Comparison of ENCODE assay signal across 19 cellular contexts in genomic region chr7:81210092-81211064, GRCh38.
DNase-seq lines count a peak whose midpoint lies in the region; ATAC-seq, FAIRE-seq and TF ChIP-seq lines count a peak whose summit lies in the region.
"Had no signal": no experiment of that assay in that cellular context is flagged by ENCODE, and none has a peak within 500 bp of the region (broad histone marks: within the 10 kb centered on the region; RNA-seq: fewer than 3 reads in every experiment).

No MANE protein-coding gene starts in this region.

- peak overlapping the region; percentile 19 to 51; a peak in 2 of 6 replicates for H3K27ac ChIP-seq in A549
- H3K27ac ChIP-seq in IMR-90 (ENCODE audit: insufficient read depth, low read length) = no peak overlapping the region
- no peak overlapping the region for H3K27ac ChIP-seq in spleen
- H3K27ac ChIP-seq: foreskin keratinocyte, left lung, right lobe of liver had no signal

- dilution Hi-C loops in IMR-90 (cut with HindIII; ENCODE audit: low sequenced_read_pairs, unreplicated experiment) = no loop called here

- no peak overlapping the region for H2AK9ac ChIP-seq in IMR-90 (replicated peaks; ENCODE audit: low read depth, low read length, poor library complexity)

- H4K91ac ChIP-seq in IMR-90 (ENCODE audit: insufficient read depth, low read depth, low read length) = no peak overlapping the region

- H3K4me2 ChIP-seq in A549 (peak overlapping the region; percentile 53), IMR-90 (ENCODE audit: low read depth, low read length) (no peak overlapping the region)

- TF ChIP-seq RAD21 in A549 (conservative IDR thresholded peaks at IDR 0.05 in 1 of 2, IDR thresholded peaks at IDR 0.05 in 1 of 2) (no peak), IMR-90 (IDR thresholded peaks at IDR 0.05; ENCODE audit: low read length) (no peak)

- intact Hi-C loops in IMR-90 (cut with micrococcal nuclease) (no loop called here), spleen (cut with DNase I; ENCODE audit: low total_unique reads) (no loop called here)

- H3K27me3 ChIP-seq in IMR-90 (ENCODE audit: control insufficient read depth, insufficient read depth, low read length) (no peaks in the 10 kb centered on the region), spleen (replicated peaks in 1 of 7) (no peaks in the 10 kb centered on the region)
- H3K27me3 ChIP-seq: foreskin keratinocyte, left lung had no signal

- H4K5ac ChIP-seq in IMR-90 (ENCODE audit: low read depth, low read length) = no peak overlapping the region

- CTCF ChIA-PET in A549 (lab: Yijun Ruan, JAX) = no interaction called here
- CTCF ChIA-PET in IMR-90 (lab: Yijun Ruan, JAX) = no interaction called here

- no peak overlapping the region for H2AFZ ChIP-seq in IMR-90 (replicated peaks; ENCODE audit: low read length, poor library complexity)

- no peak overlapping the region for H2BK20ac ChIP-seq in IMR-90 (ENCODE audit: low read depth, low read length)

- no peak overlapping the region for H2AK5ac ChIP-seq in IMR-90 (ENCODE audit: low read depth, low read length)

- no peaks in the 10 kb centered on the region for H4K20me1 ChIP-seq in IMR-90 (ENCODE audit: insufficient read depth, low read length)

- POLR2A ChIA-PET in A549 (lab: Yijun Ruan, JAX) (no interaction called here), IMR-90 (lab: Charles Lee; ENCODE audit: unreplicated experiment) (no interaction called here)

- H3K9ac ChIP-seq in IMR-90 (ENCODE audit: low read depth, low read length) = no peak overlapping the region

- peak in 1 of 2 experiments; percentile 45; a peak in 2 of 6 replicates for ATAC-seq in A549
- ATAC-seq in IMR-90 (ENCODE audit: low read depth) = peak; percentile 72
- ATAC-seq: foreskin keratinocyte, left lung, right lobe of liver had no signal

- 0 out of 2 replicates have a peak, but pooled peaks cover 3% of the 10 kb centered on the region for H3K9me1 ChIP-seq in IMR-90 (ENCODE audit: insufficient read depth, low read length)

- no peak for TF ChIP-seq EP300 in A549 (IDR thresholded peaks at IDR 0.05)

- no peak overlapping the region for H2BK15ac ChIP-seq in IMR-90 (ENCODE audit: low read depth, low read length)

- WGBS in A549 (ENCODE audit: missing lambda C conversion rate) = 25% methylated on average over 2 of the region's 2 CpGs
- WGBS in IMR-90 (ENCODE audit: extremely low coverage in 2 of 2, insufficient read length in 1 of 2), 2 experiments = no CpG with 5 or more reads among the region's 2 CpGs
- 73 to 84% (median 79%) methylated on average over 2 of the region's 2 CpGs for WGBS in spleen, 5 donors

- H4K8ac ChIP-seq in IMR-90 (ENCODE audit: low read depth in 2 of 2, low read length in 2 of 2) = no peak overlapping the region

- no peak overlapping the region for H3K18ac ChIP-seq in IMR-90 (ENCODE audit: low read depth, low read length)

- no peak overlapping the region for H3K14ac ChIP-seq in IMR-90 (replicated peaks; ENCODE audit: low read depth, low read length)

- H3K4me3 ChIP-seq in A549 (no peak overlapping the region), IMR-90 (ENCODE audit: insufficient read depth, low read depth, low read length) (no peak overlapping the region), fibroblast of villous mesenchyme (ENCODE audit: low read depth, low read length) (no peak overlapping the region), spleen (no peak overlapping the region)
- H3K4me3 ChIP-seq: left lung, right lobe of liver had no signal

- H3K36me3 ChIP-seq in IMR-90 (ENCODE audit: control insufficient read depth, insufficient read depth, low read length) (no peaks in the 10 kb centered on the region), spleen (no peaks in the 10 kb centered on the region)
- H3K36me3 ChIP-seq: left lung, right lobe of liver had no signal

- no peak overlapping the region for H3K4ac ChIP-seq in IMR-90 (ENCODE audit: low read depth, low read length)

- no peak overlapping the region for H3K23ac ChIP-seq in IMR-90 (ENCODE audit: low read depth, low read length)

- H3K4me1 ChIP-seq in A549 = peaks cover 23% of the 10 kb centered on the region
- peaks cover 3% of the 10 kb centered on the region; the same call in 1 of the 2 replicates for H3K4me1 ChIP-seq in IMR-90 (ENCODE audit: control insufficient read depth, insufficient read depth, low read length)
- peaks cover 0 to 10% (median 0%) of the 10 kb centered on the region in 6 donors for H3K4me1 ChIP-seq in spleen
- H3K4me1 ChIP-seq: foreskin keratinocyte, left lung, right lobe of liver had no signal

- FAIRE-seq in A549 (lab: Jason Lieb, UNC) (peak; percentile 81), RCC 7860 (lab: Jason Lieb, UNC) (no peak)
- FAIRE-seq: TTC549 had no signal

- BruUV-seq in IMR-90 (replicated peaks; lab: Mats Ljungman, UMichigan) = no TSS peak

- DNase-seq in A549 (ENCODE audit: low read depth in 1 of 2, low spot score in 1 of 2) = no peak
- peak; percentile 50 for DNase-seq in IMR-90
- DNase-seq in astrocyte of the hippocampus (ENCODE audit: low read depth, low spot score) = peak; percentile 39
- DNase-seq in fibroblast of villous mesenchyme (ENCODE audit: low read depth) = peak; percentile 30
- DNase-seq in spleen = no peak
- DNase-seq in RCC 7860 (ENCODE audit: low spot score) = no peak
- DNase-seq in NCI-H2171 treated with DMSO at 0.1 percent for 48 hours (lab: John Stamatoyannopoulos, UW) = no peak
- DNase-seq in NCI-H446 treated with DMSO at 0.1 percent for 48 hours (lab: John Stamatoyannopoulos, UW) = no peak
- DNase-seq: activated CD4-positive, alpha-beta T cell treated with anti-CD3 and anti-CD28 coated beads, Interleukin-2, amount 50 U/mL, for 1 hour; activated naive CD4-positive, alpha-beta T cell treated with Interleukin-2 at 50 U/mL for 16 hours; CD4-positive, alpha-beta T cell; left lung; NCI-H1048; NCI-H2081 treated with DMSO at 0.1 percent for 48 hours; occipital lobe; right lobe of liver; stimulated activated CD4-positive, alpha-beta T cell treated with anti-CD3 and anti-CD28 coated beads, Interleukin-2, amount 100 ng/mL, for 24 hours had no signal

- no peak overlapping the region for H3K56ac ChIP-seq in IMR-90 (ENCODE audit: extremely low read depth, insufficient read depth, low read length)

- peak overlapping the region; percentile 20 for H2BK5ac ChIP-seq in IMR-90 (ENCODE audit: low read depth, low read length, poor library complexity, severe bottlenecking)

- H2BK120ac ChIP-seq in IMR-90 (ENCODE audit: low read depth, low read length) = no peak overlapping the region

- H3K79me1 ChIP-seq in IMR-90 (ENCODE audit: low read depth in 1 of 2, low read length in 2 of 2) = no peaks in the 10 kb centered on the region

- in situ Hi-C loops in IMR-90 (cut with MboI; ENCODE audit: low sequenced_read_pairs) = no loop called here

- H3K9me3 ChIP-seq in A549 (no peaks in the 10 kb centered on the region), IMR-90 (ENCODE audit: control insufficient read depth, insufficient read depth, low read length) (no peaks in the 10 kb centered on the region), spleen (no peaks in the 10 kb centered on the region)
- H3K9me3 ChIP-seq: left lung, right lobe of liver had no signal

- TF ChIP-seq POLR2A in A549 (IDR thresholded peaks at IDR 0.05; ENCODE audit: low read length) = no peak
- no peak for TF ChIP-seq POLR2A in IMR-90 (IDR thresholded peaks at IDR 0.05; ENCODE audit: low read depth, low read length)
- TF ChIP-seq POLR2A in spleen (IDR thresholded peaks at IDR 0.05) = no peak

- TF ChIP-seq CTCF in A549 (IDR thresholded peaks at IDR 0.05) (no peak), IMR-90 (conservative IDR thresholded peaks at IDR 0.05; ENCODE audit: low read depth, low read length) (no peak), fibroblast of villous mesenchyme (IDR thresholded peaks at IDR 0.05; ENCODE audit: insufficient read depth, low read depth, low read length) (no peak), spleen (IDR thresholded peaks at IDR 0.05 in 8 of 11, conservative IDR thresholded peaks at IDR 0.05 in 3 of 11) (no peak)

TF ChIP-seq in A549, 52 proteins besides CTCF, POLR2A, EP300 and RAD21 (continues in another document):
- TF ChIP-seq MAZ (IDR thresholded peaks at IDR 0.05; ENCODE audit: borderline replicate concordance, low read depth, low read length) (no peak), ZSCAN20 (CRISPR knock-in tag; IDR thresholded peaks at IDR 0.05) (no peak), BHLHE40 (IDR thresholded peaks at IDR 0.05; ENCODE audit: low read depth, low read length) (no peak), JUNB (IDR thresholded peaks at IDR 0.05) (peak; percentile 22; the same call in 1 of the 2 replicates), FOSL2 (IDR thresholded peaks at IDR 0.05) (peak; percentile 13; the same call in 1 of the 2 replicates), FOSL2 (CRISPR knock-in tag; IDR thresholded peaks at IDR 0.05) (peak; percentile 44), GATA3 (IDR thresholded peaks at IDR 0.05; ENCODE audit: borderline replicate concordance) (0 out of 2 replicates have a peak, but pooled peaks have one; percentile 25), KDM5A (IDR thresholded peaks at IDR 0.05) (no peak), MAX (IDR thresholded peaks at IDR 0.05) (0 out of 2 replicates have a peak, but pooled peaks have one; percentile 12), CBX8 (IDR thresholded peaks at IDR 0.05) (no peak), HOXB5 (CRISPR knock-in tag; IDR thresholded peaks at IDR 0.05) (no peak)

TF ChIP-seq in IMR-90, 13 proteins besides CTCF, POLR2A, EP300 and RAD21:
- TF ChIP-seq MAFK (IDR thresholded peaks at IDR 0.05; ENCODE audit: low read depth, low read length) (no peak), CEBPB (IDR thresholded peaks at IDR 0.05; ENCODE audit: low read depth, low read length) (peak; percentile 18; the same call in 1 of the 2 replicates)

Comparison
In these comparisons a context has a peak if more than half of its experiments do, and no peak if none do; other contexts are left out.
1. DNase-seq: peak in IMR-90 (single experiment), astrocyte of the hippocampus (single experiment) and fibroblast of villous mesenchyme (single experiment); none in A549 (0 of 2), spleen (single experiment), RCC 7860 (single experiment), NCI-H2171 treated with DMSO at 0.1 percent for 48 hours (single experiment) and NCI-H446 treated with DMSO at 0.1 percent for 48 hours (single experiment).
2. H3K27ac ChIP-seq: peak in A549 (2 of 2); none in IMR-90 (single experiment) and spleen (0 of 8).